1 cellular context compared by ENCODE assay signal in the genomic region with DNA sequence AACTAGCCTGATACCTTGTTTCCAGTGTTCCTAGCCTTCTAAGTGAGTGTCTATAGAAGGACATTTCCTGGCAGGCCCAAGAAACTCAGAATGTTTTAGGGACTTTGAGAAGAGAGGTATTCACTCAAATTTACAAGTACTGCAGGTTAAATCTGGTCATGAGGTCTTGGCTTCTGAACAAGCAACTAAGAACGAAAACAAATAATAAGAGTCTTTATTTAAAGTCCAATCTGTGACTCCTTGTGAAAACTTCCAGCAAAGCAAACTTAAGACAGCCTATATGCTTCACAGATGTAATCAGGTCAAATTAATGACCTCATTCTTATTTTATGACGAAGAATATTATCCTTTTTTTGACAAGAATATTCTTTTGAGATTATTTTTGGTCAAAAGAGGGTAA.
TF ChIP-seq lines count a peak whose summit lies in the region.

No MANE protein-coding gene starts in this region.

TF ChIP-seq in K562, 482 proteins besides CTCF, POLR2A, EP300 and RAD21:
- TF ChIP-seq POLR2H (tag; IDR thresholded peaks at IDR 0.05; ENCODE audit: low read depth) (no peak), ELF2 (CRISPR knock-in tag; IDR thresholded peaks at IDR 0.05) (peak; percentile 36; the same call in 1 of the 2 replicates), THRB (CRISPR knock-in tag; conservative IDR thresholded peaks at IDR 0.05) (no peak), SMARCA5 (IDR thresholded peaks at IDR 0.05) (no peak), RBM17 (IDR thresholded peaks at IDR 0.05; ENCODE audit: borderline replicate concordance, low read depth, low read length) (no peak), MYC (IDR thresholded peaks at IDR 0.05; ENCODE audit: low read depth, low read length) (no peak), MYC (CRISPR knock-in tag; IDR thresholded peaks at IDR 0.05; ENCODE audit: borderline replicate concordance, low read depth) (no peak), FOXK2 (conservative IDR thresholded peaks at IDR 0.05 in 1 of 2, IDR thresholded peaks at IDR 0.05 in 1 of 2; ENCODE audit: low read depth in 2 of 2) (no peak), YY1 (IDR thresholded peaks at IDR 0.05; ENCODE audit: borderline replicate concordance in 1 of 3, control insufficient read depth in 1 of 3, extremely low read depth in 1 of 3, insufficient read depth in 3 of 3, insufficient read length in 1 of 3, insufficient replicate concordance in 2 of 3, low read depth in 1 of 3, low read length in 2 of 3) (no peak), SRSF3 (IDR thresholded peaks at IDR 0.05; ENCODE audit: insufficient read depth, low read length) (no peak), ZNF592 (IDR thresholded peaks at IDR 0.05) (peak; percentile 28; the same call in 1 of the 2 replicates), ZNF23 (CRISPR knock-in tag; IDR thresholded peaks at IDR 0.05) (no peak), NFE2L1 (tag; IDR thresholded peaks at IDR 0.05; ENCODE audit: borderline replicate concordance, low read depth) (no peak), JUND (IDR thresholded peaks at IDR 0.05; ENCODE audit: borderline replicate concordance, low read depth, low read length) (no peak), JUND (tag; IDR thresholded peaks at IDR 0.05; ENCODE audit: borderline replicate concordance, low read depth, low read length) (peak; percentile 21; the same call in 1 of the 3 replicates), NCOA6 (IDR thresholded peaks at IDR 0.05) (no peak)
- TF ChIP-seq, protein P1, sequence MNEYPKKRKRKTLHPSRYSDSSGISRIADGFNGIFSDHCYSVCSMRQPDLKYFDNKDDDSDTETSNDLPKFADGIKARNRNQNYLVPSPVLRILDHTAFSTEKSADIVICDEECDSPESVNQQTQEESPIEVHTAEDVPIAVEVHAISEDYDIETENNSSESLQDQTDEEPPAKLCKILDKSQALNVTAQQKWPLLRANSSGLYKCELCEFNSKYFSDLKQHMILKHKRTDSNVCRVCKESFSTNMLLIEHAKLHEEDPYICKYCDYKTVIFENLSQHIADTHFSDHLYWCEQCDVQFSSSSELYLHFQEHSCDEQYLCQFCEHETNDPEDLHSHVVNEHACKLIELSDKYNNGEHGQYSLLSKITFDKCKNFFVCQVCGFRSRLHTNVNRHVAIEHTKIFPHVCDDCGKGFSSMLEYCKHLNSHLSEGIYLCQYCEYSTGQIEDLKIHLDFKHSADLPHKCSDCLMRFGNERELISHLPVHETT (CRISPR knock-in tag; conservative IDR thresholded peaks at IDR 0.05 in 1 of 2, IDR thresholded peaks at IDR 0.05 in 1 of 2): no peak
- TF ChIP-seq, protein P2, sequence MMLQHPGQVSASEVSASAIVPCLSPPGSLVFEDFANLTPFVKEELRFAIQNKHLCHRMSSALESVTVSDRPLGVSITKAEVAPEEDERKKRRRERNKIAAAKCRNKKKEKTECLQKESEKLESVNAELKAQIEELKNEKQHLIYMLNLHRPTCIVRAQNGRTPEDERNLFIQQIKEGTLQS (IDR thresholded peaks at IDR 0.05): peak; percentile 55; the same call in 1 of the 2 replicates
- TF ChIP-seq, protein P2 (CRISPR knock-in tag; conservative IDR thresholded peaks at IDR 0.05): no peak
- TF ChIP-seq, protein P3, sequence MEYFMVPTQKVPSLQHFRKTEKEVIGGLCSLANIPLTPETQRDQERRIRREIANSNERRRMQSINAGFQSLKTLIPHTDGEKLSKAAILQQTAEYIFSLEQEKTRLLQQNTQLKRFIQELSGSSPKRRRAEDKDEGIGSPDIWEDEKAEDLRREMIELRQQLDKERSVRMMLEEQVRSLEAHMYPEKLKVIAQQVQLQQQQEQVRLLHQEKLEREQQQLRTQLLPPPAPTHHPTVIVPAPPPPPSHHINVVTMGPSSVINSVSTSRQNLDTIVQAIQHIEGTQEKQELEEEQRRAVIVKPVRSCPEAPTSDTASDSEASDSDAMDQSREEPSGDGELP (CRISPR knock-in tag; IDR thresholded peaks at IDR 0.05; ENCODE audit: borderline replicate concordance): no peak
TF ChIP-seq in K562: peak in this region for 4.
